ENCODE assay signal across 8 cellular contexts in the genomic region with DNA sequence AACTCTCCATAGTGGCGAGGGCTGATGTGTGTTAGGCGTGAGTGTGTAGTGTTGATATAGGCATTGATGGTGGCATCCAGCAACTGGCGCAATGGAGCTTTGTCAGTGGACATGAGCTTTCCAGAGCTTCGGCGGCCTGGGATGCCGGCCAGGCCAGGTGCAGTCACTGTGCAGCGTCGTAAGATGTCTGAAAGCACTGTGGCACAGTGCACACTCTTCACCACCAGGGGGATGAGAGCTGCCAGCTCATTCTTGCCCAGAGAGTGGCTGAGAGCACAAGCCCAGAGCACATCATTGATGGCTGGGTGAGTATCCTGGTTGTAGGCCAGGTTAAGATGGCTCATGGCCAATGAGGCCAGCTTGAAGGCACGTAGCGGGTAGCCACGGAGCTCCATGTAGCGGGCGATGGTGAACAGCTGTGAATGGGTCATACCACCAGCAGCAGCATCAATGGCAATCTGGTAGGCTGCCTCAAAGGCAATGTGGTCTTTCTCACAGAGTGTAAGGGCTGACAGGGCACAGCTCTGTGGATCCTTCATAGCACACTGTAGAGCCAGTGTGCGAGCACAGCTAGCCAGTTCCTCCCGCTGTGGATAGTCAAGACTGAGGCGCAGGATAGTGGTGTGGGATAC. TPM values are rescaled to one million over a fixed set of nuclear protein-coding genes. Genes with fewer than 3 reads are reported as not detected.
DNase-seq lines count a peak whose midpoint lies in the region; ATAC-seq and TF ChIP-seq lines count a peak whose summit lies in the region.

No MANE protein-coding gene starts in this region.

- no peak for TF ChIP-seq POLR2A in GM18505 (IDR thresholded peaks at IDR 0.05; ENCODE audit: borderline replicate concordance, extremely low read depth, insufficient read depth, insufficient read length)

- H3K27me3 ChIP-seq in SJCRH30: 0 out of 2 replicates have a peak, but pooled peaks cover 5% of the 10 kb centered on the region
- no peaks in the 10 kb centered on the region for H3K27me3 ChIP-seq in cardiac muscle cell

- peak; percentile 66 for ATAC-seq in GM18867 (IDR thresholded peaks at IDR 0.05; ENCODE audit: unreplicated experiment)
- no peak for ATAC-seq in GM18505 (IDR thresholded peaks at IDR 0.05; ENCODE audit: unreplicated experiment)

- no peaks in the 10 kb centered on the region for H3K4me1 ChIP-seq in SJCRH30
- H3K4me1 ChIP-seq in cardiac muscle cell (ENCODE audit: low read depth): no peaks in the 10 kb centered on the region

- no peak overlapping the region for H3K27ac ChIP-seq in SJCRH30
- H3K27ac ChIP-seq in cardiac muscle cell: no peak overlapping the region

- TF ChIP-seq CTCF in AG09309 (IDR thresholded peaks at IDR 0.05; ENCODE audit: control insufficient read depth, insufficient read depth, low read depth, low read length, missing control alignments) (peak; percentile 92), cardiac muscle cell (IDR thresholded peaks at IDR 0.05; ENCODE audit: low read depth, low read length) (peak; percentile 85)

- H3K9me3 ChIP-seq in SJCRH30 (replicated peaks) (0 out of 2 replicates have a peak, but pooled peaks cover 4% of the 10 kb centered on the region), cardiac muscle cell (ENCODE audit: low read depth) (no peaks in the 10 kb centered on the region)

- DNase-seq in AG09309 (ENCODE audit: low read depth) (peak; percentile 16), KBM-7 (peak; percentile 55), SJCRH30 (peak; percentile 59 to 77), cardiac muscle cell (ENCODE audit: low read depth in 1 of 2, low spot score in 1 of 2) (peak; percentile 66 to 68), retina (peak; percentile 29)
- peak; percentile 74 for DNase-seq in activated naive CD4-positive, alpha-beta T cell treated with anti-CD3 and anti-CD28 coated beads, Interleukin-2, amount 50 U/mL, for 16 hours

- in situ Hi-C loops in KBM-7 (cut with MboI; ENCODE audit: low pct_unique_long_range_greater_than_20kb, low sequenced_read_pairs): loop anchor here (10.0 kb wide), 2 partner anchors 276 to 476 kb away; a partner anchor contains a TSS

- H3K4me3 ChIP-seq in AG09309 (ENCODE audit: control insufficient read depth, low read depth, low read length) (no peak overlapping the region), SJCRH30 (no peak overlapping the region), cardiac muscle cell (no peak overlapping the region)

- H3K36me3 ChIP-seq in SJCRH30: peaks cover 5% of the 10 kb centered on the region; the same call in 1 of the 2 replicates
- peaks cover 4% of the 10 kb centered on the region for H3K36me3 ChIP-seq in cardiac muscle cell

RNA-seq across cellular contexts. Expression of a gene that starts 6.7 kb away (rescaled TPM):
- 116 and 131 TPM in 2 replicates for total RNA-seq in SJCRH30 (2014; rRNA removed; shearing (Covaris generic))
- total RNA-seq in cardiac muscle cell: 110 and 142 TPM in 2 replicates
- 200 and 237 TPM in 2 replicates for polyA plus RNA-seq in cardiac muscle cell

RNA-seq across cellular contexts. Expression of a gene that starts 7.6 kb away (rescaled TPM):
- 19.6 and 21.3 TPM in 2 replicates for total RNA-seq in SJCRH30 (2014; rRNA removed; shearing (Covaris generic))
- 22.5 TPM in 2 replicates for total RNA-seq in cardiac muscle cell
- 22.5 and 28.1 TPM in 2 replicates for polyA plus RNA-seq in cardiac muscle cell

RNA-seq across cellular contexts. Expression of a gene that starts 32.3 kb away (rescaled TPM):
- 40.1 TPM in 2 replicates for total RNA-seq in SJCRH30 (2014; rRNA removed; shearing (Covaris generic))
- total RNA-seq in cardiac muscle cell: 20.7 and 22.8 TPM in 2 replicates
- polyA plus RNA-seq in cardiac muscle cell: 39.7 and 62.6 TPM in 2 replicates

Comparison
In these comparisons a context has a peak if more than half of its experiments do, and no peak if none do; other contexts are left out.
1. DNase-seq: peak in every context shown above with its lines; median percentile 74 in activated naive CD4-positive, alpha-beta T cell treated with anti-CD3 and anti-CD28 coated beads, Interleukin-2, amount 50 U/mL, for 16 hours; 68 in SJCRH30; 67 in cardiac muscle cell; 55 in KBM-7; 29 in retina; 16 in AG09309.